ENCODE assay signal across 17 cellular contexts in the genomic region with DNA sequence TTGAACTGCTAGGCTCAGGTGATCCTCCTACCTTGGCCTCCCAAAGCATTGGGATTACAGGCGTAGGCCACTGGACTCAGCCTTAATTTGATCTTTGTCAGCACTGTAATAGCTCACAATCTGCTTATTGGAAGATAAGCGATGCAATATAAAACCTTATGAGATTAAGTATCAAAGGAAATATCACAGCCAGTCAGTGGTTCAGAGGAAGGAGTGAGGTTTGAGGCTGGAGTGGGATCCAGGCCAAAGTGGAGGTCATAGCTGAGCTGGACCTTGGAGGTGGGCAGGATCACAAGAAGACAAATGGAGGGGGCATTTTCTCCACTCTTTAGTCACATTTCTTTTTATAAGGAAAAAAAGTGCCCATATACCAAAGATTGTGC.
DNase-seq lines count a peak whose midpoint lies in the region; ATAC-seq, FAIRE-seq and TF ChIP-seq lines count a peak whose summit lies in the region.
"Had no signal": no experiment of that assay in that cellular context is flagged by ENCODE, and none has a peak within 500 bp of the region (broad histone marks: within the 10 kb centered on the region; RNA-seq: fewer than 3 reads in every experiment).

No MANE protein-coding gene starts in this region.

- TF ChIP-seq CTCF in chondrocyte (IDR thresholded peaks at IDR 0.05) = no peak
- no peak for TF ChIP-seq CTCF in lower lobe of right lung (IDR thresholded peaks at IDR 0.05)
- no peak for TF ChIP-seq CTCF in suprapubic skin (IDR thresholded peaks at IDR 0.05)

- peaks cover 14% of the 10 kb centered on the region for H3K4me1 ChIP-seq in lower lobe of right lung
- no peaks in the 10 kb centered on the region for H3K4me1 ChIP-seq in suprapubic skin

- no peak for TF ChIP-seq EP300 in suprapubic skin (IDR thresholded peaks at IDR 0.05)

- no peak for TF ChIP-seq POLR2A in H54 (IDR thresholded peaks at IDR 0.05; ENCODE audit: low read depth, low read length)
- no peak for TF ChIP-seq POLR2A in suprapubic skin (IDR thresholded peaks at IDR 0.05)

- H3K27me3 Mint-ChIP-seq in chondrocyte (ENCODE audit: low read depth) = no peaks in the 10 kb centered on the region
- H3K27me3 Mint-ChIP-seq: IgD-negative memory B cell had no signal

- WGBS in suprapubic skin = 91% methylated on average over 2 of the region's 2 CpGs

- peak overlapping the region; percentile 99 for H3K27ac Mint-ChIP-seq in chondrocyte (ENCODE audit: unreplicated experiment)
- H3K27ac Mint-ChIP-seq: IgD-negative memory B cell, natural killer cell had no signal

- H3K27me3 ChIP-seq in lower lobe of right lung (ENCODE audit: low read depth) (no peaks in the 10 kb centered on the region), suprapubic skin (no peaks in the 10 kb centered on the region)

- peak overlapping the region; percentile 66 for H3K27ac ChIP-seq in lower lobe of right lung
- peak overlapping the region; percentile 16 for H3K27ac ChIP-seq in suprapubic skin

- FAIRE-seq in H54 (lab: Jason Lieb, UNC) = no peak
- FAIRE-seq: GM12891 had no signal

- DNase-seq in H54 (ENCODE audit: insufficient read length, low spot score) (peak; percentile 22), chondrocyte (ENCODE audit: low spot score) (no peak), lower lobe of right lung (no peak), suprapubic skin (ENCODE audit: low spot score in 2 of 2) (peak in 1 of 2 donors; percentile 68), NCI-H510A treated with DMSO at 0.1 percent for 48 hours (lab: John Stamatoyannopoulos, UW) (no peak)
- no peak for DNase-seq in activated CD4-positive, alpha-beta T cell treated with anti-CD3 and anti-CD28 coated beads, Interleukin-2, amount 50 U/mL, for 4 hours
- DNase-seq: activated CD4-positive, alpha-beta T cell treated with anti-CD3 and anti-CD28 coated beads, Interleukin-2, amount 50 U/mL, for 48 hours; DND-41; glutamatergic neuron; natural killer cell; NCI-H1105; NCI-H446; RPMI8226 had no signal

- H3K4me3 Mint-ChIP-seq in chondrocyte (ENCODE audit: unreplicated experiment) = no peak overlapping the region
- H3K4me3 Mint-ChIP-seq: IgD-negative memory B cell, natural killer cell had no signal

- H3K9me3 Mint-ChIP-seq in chondrocyte (ENCODE audit: low read depth) = no peaks in the 10 kb centered on the region
- H3K9me3 Mint-ChIP-seq: IgD-negative memory B cell, natural killer cell had no signal

- H3K9me3 ChIP-seq in lower lobe of right lung = no peaks in the 10 kb centered on the region
- no peaks in the 10 kb centered on the region for H3K9me3 ChIP-seq in suprapubic skin

- no peaks in the 10 kb centered on the region for H3K36me3 Mint-ChIP-seq in chondrocyte (ENCODE audit: low read depth)
- H3K36me3 Mint-ChIP-seq: IgD-negative memory B cell, natural killer cell had no signal

- ATAC-seq in lower lobe of right lung (peak in 1 of 2 donors; percentile 57), HG02938 (IDR thresholded peaks at IDR 0.05; ENCODE audit: unreplicated experiment) (no peak), HG02798 (IDR thresholded peaks at IDR 0.05; ENCODE audit: poor library complexity, unreplicated experiment) (no peak)
- ATAC-seq: natural killer cell had no signal

- H3K4me3 ChIP-seq in lower lobe of right lung (no peak overlapping the region), suprapubic skin (no peak overlapping the region)

- H3K4me1 Mint-ChIP-seq in chondrocyte (ENCODE audit: low read depth) = peaks cover 21% of the 10 kb centered on the region
- H3K4me1 Mint-ChIP-seq: IgD-negative memory B cell, natural killer cell had no signal

- intact Hi-C loops in lower lobe of right lung (cut with DNase I) = no loop called here

- H3K36me3 ChIP-seq in lower lobe of right lung (no peaks in the 10 kb centered on the region), suprapubic skin (no peaks in the 10 kb centered on the region)
